In genomic region chr19:50333737-50334617, GRCh38 we compare ENCODE assay signal across 1 cellular context.
TF ChIP-seq lines count a peak whose summit lies in the region.

No MANE protein-coding gene starts in this region.

TF ChIP-seq in HepG2, 621 proteins besides CTCF, POLR2A, EP300 and RAD21 (continued from another document and continues in another):
- TF ChIP-seq UBTF (CRISPR knock-in tag; IDR thresholded peaks at IDR 0.05) (no peak), SP1 (IDR thresholded peaks at IDR 0.05) (no peak), SP1 (CRISPR knock-in tag; IDR thresholded peaks at IDR 0.05) (no peak), ZNF597 (CRISPR knock-in tag; IDR thresholded peaks at IDR 0.05) (0 out of 2 replicates have a peak, but pooled peaks have one; percentile 66), ZNF10 (CRISPR knock-in tag; IDR thresholded peaks at IDR 0.05; ENCODE audit: borderline replicate concordance, low read depth) (no peak), AGO2 (optimal IDR thresholded peaks at IDR 0.05; ENCODE audit: low read depth, low read length) (peak; percentile 35), ZBTB21 (CRISPR knock-in tag; IDR thresholded peaks at IDR 0.05) (peak; percentile 91), SIX1 (CRISPR knock-in tag; IDR thresholded peaks at IDR 0.05; ENCODE audit: borderline replicate concordance) (no peak), ZNF740 (CRISPR knock-in tag; IDR thresholded peaks at IDR 0.05) (0 out of 2 replicates have a peak, but pooled peaks have one; percentile 34), BHLHE40 (IDR thresholded peaks at IDR 0.05; ENCODE audit: low read length) (no peak), TFE3 (CRISPR knock-in tag; IDR thresholded peaks at IDR 0.05) (0 out of 2 replicates have a peak, but pooled peaks have one; percentile 46), ZNF414 (CRISPR knock-in tag; IDR thresholded peaks at IDR 0.05) (peak; percentile 80; the same call in 1 of the 2 replicates), TCF7 (IDR thresholded peaks at IDR 0.05; ENCODE audit: low read depth) (no peak), GATA4 (IDR thresholded peaks at IDR 0.05; ENCODE audit: borderline replicate concordance, low read depth) (no peak), MBNL3 (CRISPR knock-in tag; conservative IDR thresholded peaks at IDR 0.05) (no peak), MBD4 (IDR thresholded peaks at IDR 0.05; ENCODE audit: borderline replicate concordance, low read length) (no peak), TOE1 (CRISPR knock-in tag; IDR thresholded peaks at IDR 0.05) (no peak), ZXDC (CRISPR knock-in tag; IDR thresholded peaks at IDR 0.05) (no peak; the same call in 1 of the 2 replicates), ARNT2 (CRISPR knock-in tag; IDR thresholded peaks at IDR 0.05; ENCODE audit: low read depth) (peak; percentile 85), SATB2 (CRISPR knock-in tag; IDR thresholded peaks at IDR 0.05) (peak; percentile 68; the same call in 1 of the 2 replicates), NRL (CRISPR knock-in tag; IDR thresholded peaks at IDR 0.05; ENCODE audit: borderline replicate concordance) (peak; percentile 75), ZBED4 (CRISPR knock-in tag; IDR thresholded peaks at IDR 0.05; ENCODE audit: borderline replicate concordance) (no peak), ZNF33A (CRISPR knock-in tag; IDR thresholded peaks at IDR 0.05; ENCODE audit: borderline replicate concordance) (no peak), NFKBIZ (CRISPR knock-in tag; IDR thresholded peaks at IDR 0.05) (no peak; the same call in 1 of the 2 replicates), HHEX (CRISPR knock-in tag; IDR thresholded peaks at IDR 0.05) (no peak), RFX5 (IDR thresholded peaks at IDR 0.05; ENCODE audit: low read depth, low read length) (no peak), SNAPC4 (CRISPR knock-in tag; IDR thresholded peaks at IDR 0.05) (peak; percentile 70; the same call in 1 of the 2 replicates), ZNF281 (CRISPR knock-in tag; IDR thresholded peaks at IDR 0.05; ENCODE audit: borderline replicate concordance) (0 out of 2 replicates have a peak, but pooled peaks have one; percentile 18), IRF9 (CRISPR knock-in tag; IDR thresholded peaks at IDR 0.05; ENCODE audit: borderline replicate concordance) (peak; percentile 90), MYC (CRISPR knock-in tag; IDR thresholded peaks at IDR 0.05; ENCODE audit: borderline replicate concordance) (peak; percentile 76), E2F5 (CRISPR knock-in tag; conservative IDR thresholded peaks at IDR 0.05) (no peak), SIN3B (IDR thresholded peaks at IDR 0.05; ENCODE audit: low read length) (no peak)
